Comparison of ENCODE assay signal across 1 cellular context in the genomic region with DNA sequence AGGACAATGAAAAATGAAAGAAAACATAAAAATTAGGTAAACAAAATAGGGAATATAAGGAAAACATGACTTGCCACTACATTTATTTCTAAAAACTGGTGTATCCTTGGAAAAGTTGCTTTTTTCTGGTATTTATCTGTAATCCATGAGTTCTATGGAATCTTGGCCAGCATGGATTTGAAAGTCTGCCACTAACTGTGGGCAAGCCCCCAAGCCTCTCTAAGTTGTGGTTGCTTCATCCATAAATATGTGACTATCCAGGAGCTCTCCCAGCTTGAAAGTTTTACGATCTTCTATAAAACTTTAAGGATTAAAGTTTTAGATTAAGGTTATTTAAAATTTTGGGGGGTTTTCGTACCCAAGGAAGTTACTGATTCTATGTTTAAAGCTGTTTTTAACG.
TF ChIP-seq lines count a peak whose summit lies in the region.

No MANE protein-coding gene starts in this region.

TF ChIP-seq in IMR-90, 13 proteins besides CTCF, POLR2A, EP300 and RAD21:
- TF ChIP-seq RFX5 (IDR thresholded peaks at IDR 0.05; ENCODE audit: low read depth, low read length) (no peak), BHLHE40 (IDR thresholded peaks at IDR 0.05; ENCODE audit: low read depth, low read length) (no peak), MXI1 (IDR thresholded peaks at IDR 0.05; ENCODE audit: borderline replicate concordance, low read depth, low read length) (no peak), FOS (IDR thresholded peaks at IDR 0.05; ENCODE audit: low read depth, low read length) (no peak), CHD1 (IDR thresholded peaks at IDR 0.05; ENCODE audit: low read depth, low read length) (no peak), SMC3 (IDR thresholded peaks at IDR 0.05; ENCODE audit: low read depth, low read length) (no peak), CEBPB (IDR thresholded peaks at IDR 0.05; ENCODE audit: low read depth, low read length) (no peak), USF2 (IDR thresholded peaks at IDR 0.05; ENCODE audit: low read depth, low read length) (no peak), NFE2L2 (IDR thresholded peaks at IDR 0.05; ENCODE audit: low read depth, low read length) (no peak), ELK1 (IDR thresholded peaks at IDR 0.05; ENCODE audit: borderline replicate concordance, low read depth, low read length) (no peak), MAFK (IDR thresholded peaks at IDR 0.05; ENCODE audit: low read depth, low read length) (no peak), RCOR1 (IDR thresholded peaks at IDR 0.05; ENCODE audit: insufficient replicate concordance, low read length) (no peak), MAZ (IDR thresholded peaks at IDR 0.05; ENCODE audit: borderline replicate concordance, low read depth, low read length) (no peak)
